29 cellular contexts compared by ENCODE assay signal in the genomic region with DNA sequence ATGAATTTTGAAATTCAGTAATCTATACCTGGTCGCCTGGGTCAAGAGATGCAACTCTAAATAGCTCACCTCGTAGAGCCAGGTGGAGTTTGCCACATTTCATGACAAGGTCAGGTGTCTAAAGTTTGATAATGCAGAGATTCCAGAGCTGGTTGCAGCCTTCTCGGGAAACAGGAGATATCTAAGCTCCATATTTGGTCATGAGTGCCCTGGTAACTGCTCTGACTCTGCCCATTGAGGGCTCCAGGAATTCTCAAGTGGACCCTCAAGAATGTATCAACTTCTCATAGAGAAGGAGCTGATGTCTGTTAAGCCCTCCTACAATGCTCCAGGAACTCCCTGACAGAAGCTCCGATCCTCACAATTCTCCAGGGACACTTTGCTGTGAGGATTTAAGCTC.
"Had no signal": no experiment of that assay in that cellular context is flagged by ENCODE, and none has a peak within 500 bp of the region (broad histone marks: within the 10 kb centered on the region; RNA-seq: fewer than 3 reads in every experiment).

No MANE protein-coding gene starts in this region.

- H3K36me3 Mint-ChIP-seq: naive thymus-derived CD8-positive, alpha-beta T cell; stimulated activated naive B cell treated with anti-CD40 and anti-IgM and Interleukin-4, amounts not matched to agents 10 μg/mL and 1 μg/mL and 100 μg/mL, for 72 hours; type B pancreatic cell had no signal

- DNase-seq: hippocampal formation; kidney glomerular epithelial cell; left cardiac atrium; lower lobe of right lung; mammary epithelial cell; mesenchymal stem cell; naive thymus-derived CD8-positive, alpha-beta T cell; nucleus accumbens; pancreas; posterior cingulate gyrus; retina; right cardiac atrium; stimulated activated CD4-positive, alpha-beta T cell treated with anti-CD3 and anti-CD28 coated beads, Interleukin-12 subunit alpha, Interleukin-12 subunit beta, amount 100 ng/mL, for 4 hours; stimulated activated CD4-positive, alpha-beta T cell treated with anti-CD3 and anti-CD28 coated beads, Interleukin-15, amount 100 ng/mL, for 24 hours; stimulated activated CD4-positive, alpha-beta T cell treated with anti-CD3 and anti-CD28 coated beads, Interleukin-2, amount 100 ng/mL, for 24 hours; stimulated activated CD4-positive, alpha-beta T cell treated with anti-CD3 and anti-CD28 coated beads, Interleukin-4, amount 100 ng/mL, for 1 hour; stimulated activated naive B cell treated with anti-CD40 and anti-IgM and Interleukin-4, amounts not matched to agents 10 μg/mL and 1 μg/mL and 100 μg/mL, for 72 hours; stimulated activated naive CD8-positive, alpha-beta T cell treated with anti-CD3 and anti-CD28 coated beads, Interleukin-15, Interleukin-2, amounts not matched to agents 100 U/mL and 50 U/mL, for 24 hours; stomach; testis; tibial artery had no signal

- ATAC-seq: left cardiac atrium; left lobe of liver; naive thymus-derived CD8-positive, alpha-beta T cell; pancreas; right cardiac atrium; sciatic nerve; stimulated activated naive B cell treated with anti-CD40 and anti-IgM and Interleukin-4, amounts not matched to agents 10 μg/mL and 1 μg/mL and 100 μg/mL, for 72 hours; stimulated activated naive CD8-positive, alpha-beta T cell treated with anti-CD3 and anti-CD28 coated beads, Interleukin-15, Interleukin-2, amounts not matched to agents 100 U/mL and 50 U/mL, for 24 hours had no signal

- H3K36me3 ChIP-seq: lower lobe of right lung, pancreas, prostate gland, stomach, tibial artery, vagina had no signal

- H3K27ac Mint-ChIP-seq: naive thymus-derived CD8-positive, alpha-beta T cell; nephron; stimulated activated naive B cell treated with anti-CD40 and anti-IgM and Interleukin-4, amounts not matched to agents 10 μg/mL and 1 μg/mL and 100 μg/mL, for 72 hours; type B pancreatic cell had no signal

- H3K4me3 ChIP-seq: lower lobe of right lung, pancreas, prostate gland, skin epidermis, stomach, testis, tibial artery, vagina had no signal

- H3K9me3 Mint-ChIP-seq: neural crest cell, type B pancreatic cell had no signal

- H3K27ac ChIP-seq: lower lobe of right lung, pancreas, prostate gland, skin epidermis, stomach, testis, tibial artery, vagina had no signal

- H3K27me3 ChIP-seq: pancreas, stomach, testis, vagina had no signal

- H3K27me3 Mint-ChIP-seq: naive thymus-derived CD8-positive, alpha-beta T cell; type B pancreatic cell had no signal

- H3K4me3 Mint-ChIP-seq: naive thymus-derived CD8-positive, alpha-beta T cell; nephron; neural crest cell; stimulated activated naive B cell treated with anti-CD40 and anti-IgM and Interleukin-4, amounts not matched to agents 10 μg/mL and 1 μg/mL and 100 μg/mL, for 72 hours; type B pancreatic cell had no signal

- H3K4me1 Mint-ChIP-seq: stimulated activated naive B cell treated with anti-CD40 and anti-IgM and Interleukin-4, amounts not matched to agents 10 μg/mL and 1 μg/mL and 100 μg/mL, for 72 hours had no signal

- H3K4me1 ChIP-seq: lower lobe of right lung, pancreas, prostate gland, testis, tibial artery had no signal

- H3K9me3 ChIP-seq: lower lobe of right lung, pancreas, prostate gland, stomach, testis, tibial artery, vagina had no signal
